In genomic region chr9:127937046-127937382, GRCh38 we compare ENCODE assay signal across 1 cellular context.
TF ChIP-seq lines count a peak whose summit lies in the region.

No MANE protein-coding gene starts in this region.

TF ChIP-seq in endothelial cell of umbilical vein, 7 proteins besides CTCF, POLR2A, EP300 and RAD21:
- TF ChIP-seq GATA2 (IDR thresholded peaks at IDR 0.05; ENCODE audit: insufficient read depth, insufficient read length, low read depth, low read length) (no peak), POLR2AphosphoS5 (IDR thresholded peaks at IDR 0.05; ENCODE audit: insufficient read depth, low read depth, low read length) (no peak), MAX (IDR thresholded peaks at IDR 0.05; ENCODE audit: insufficient read depth, insufficient read length) (no peak)
TF ChIP-seq in endothelial cell of umbilical vein: peak in this region for 0.
